In genomic region chrX:153381684-153382532, GRCh38 we compare ENCODE assay signal across 8 cellular contexts. TPM values are rescaled to one million over a fixed set of nuclear protein-coding genes. Genes with fewer than 3 reads are reported as not detected.
DNase-seq lines count a peak whose midpoint lies in the region; ATAC-seq and TF ChIP-seq lines count a peak whose summit lies in the region.

No MANE protein-coding gene starts in this region.

- no peak overlapping the region for H4K8ac ChIP-seq in IMR-90 (ENCODE audit: low read depth in 2 of 2, low read length in 2 of 2)

- H3K27me3 ChIP-seq in IMR-90 (ENCODE audit: control insufficient read depth, insufficient read depth, low read length) (peaks cover 5% of the 10 kb centered on the region), RWPE2 (ENCODE audit: insufficient read depth, poor library complexity, severe bottlenecking) (no peaks in the 10 kb centered on the region), endocrine pancreas (ENCODE audit: control insufficient read depth, insufficient read depth, low read length) (no peaks in the 10 kb centered on the region), neural cell (ENCODE audit: insufficient read depth, low read depth, low read length) (no peaks in the 10 kb centered on the region)

- H3K4me3 ChIP-seq in IMR-90 (ENCODE audit: insufficient read depth, low read depth, low read length) (no peak overlapping the region), RWPE2 (ENCODE audit: severe bottlenecking) (no peak overlapping the region), endocrine pancreas (ENCODE audit: control insufficient read depth, insufficient read depth, low read length) (peak overlapping the region; percentile 15), neural cell (ENCODE audit: low read length) (no peak overlapping the region)

- no peak overlapping the region for H2BK20ac ChIP-seq in IMR-90 (ENCODE audit: low read depth, low read length)

- peak; percentile 19; the same call in 1 of the 2 replicates for TF ChIP-seq RAD21 in IMR-90 (IDR thresholded peaks at IDR 0.05; ENCODE audit: low read length)
- TF ChIP-seq RAD21 in neural cell (conservative IDR thresholded peaks at IDR 0.05), result peak; percentile 61

- H3K14ac ChIP-seq in IMR-90 (replicated peaks; ENCODE audit: low read depth, low read length), result no peak overlapping the region

- H3K36me3 ChIP-seq in IMR-90 (ENCODE audit: control insufficient read depth, insufficient read depth, low read length) (no peaks in the 10 kb centered on the region), RWPE2 (ENCODE audit: low read depth) (no peaks in the 10 kb centered on the region), endocrine pancreas (ENCODE audit: control insufficient read depth, insufficient read depth, low read length) (no peaks in the 10 kb centered on the region), neural cell (ENCODE audit: insufficient read depth, low read length) (no peaks in the 10 kb centered on the region)

- peak; percentile 25 for TF ChIP-seq EP300 in neural cell (conservative IDR thresholded peaks at IDR 0.05; ENCODE audit: poor library complexity, severe bottlenecking)

- H3K9ac ChIP-seq in IMR-90 (ENCODE audit: low read depth, low read length) (no peak overlapping the region), endocrine pancreas (ENCODE audit: control insufficient read depth, insufficient read depth, low read length) (no peak overlapping the region), neural cell (ENCODE audit: low read length) (peak overlapping the region; percentile 44)

- 0 out of 2 replicates have a peak, but pooled peaks have one; percentile 22 for TF ChIP-seq CTCF in IMR-90 (conservative IDR thresholded peaks at IDR 0.05; ENCODE audit: low read depth, low read length)
- no peak for TF ChIP-seq CTCF in RWPE2 (IDR thresholded peaks at IDR 0.05; ENCODE audit: poor library complexity, severe bottlenecking)
- TF ChIP-seq CTCF in neural cell (IDR thresholded peaks at IDR 0.05; ENCODE audit: poor library complexity, severe bottlenecking), result peak; percentile 53

- H4K91ac ChIP-seq in IMR-90 (ENCODE audit: insufficient read depth, low read depth, low read length), result no peak overlapping the region

- DNase-seq in DMS53 (lab: John Stamatoyannopoulos, UW), result peak; percentile 57
- DNase-seq in IMR-90, result peak; percentile 81
- DNase-seq in RWPE2 (ENCODE audit: low spot score), result no peak
- no peak for DNase-seq in UCSD-AML1 (lab: John Stamatoyannopoulos, UW; ENCODE audit: unreplicated experiment)

- H3K9me3 ChIP-seq in IMR-90 (ENCODE audit: control insufficient read depth, insufficient read depth, low read length) (no peaks in the 10 kb centered on the region; the same call in 1 of the 2 replicates), RWPE2 (ENCODE audit: severe bottlenecking) (no peaks in the 10 kb centered on the region), endocrine pancreas (ENCODE audit: control insufficient read depth, low read length) (no peaks in the 10 kb centered on the region), neural cell (ENCODE audit: low read length) (no peaks in the 10 kb centered on the region)

- H2AFZ ChIP-seq in IMR-90 (replicated peaks; ENCODE audit: low read length, poor library complexity) (peak overlapping the region; percentile 68), neural cell (ENCODE audit: low read depth, low read length) (no peak overlapping the region)

- intact Hi-C loops in IMR-90 (cut with micrococcal nuclease), result no loop called here

- H3K4me1 ChIP-seq in IMR-90 (ENCODE audit: control insufficient read depth, insufficient read depth, low read length), result peaks cover 2% of the 10 kb centered on the region; the same call in 1 of the 2 replicates
- H3K4me1 ChIP-seq in RWPE2 (ENCODE audit: insufficient read depth, poor library complexity, severe bottlenecking), result no peaks in the 10 kb centered on the region
- no peaks in the 10 kb centered on the region for H3K4me1 ChIP-seq in endocrine pancreas (ENCODE audit: control insufficient read depth, insufficient read depth, low read length)

- H4K20me1 ChIP-seq in IMR-90 (ENCODE audit: insufficient read depth, low read length) (no peaks in the 10 kb centered on the region), neural cell (ENCODE audit: insufficient read depth) (no peaks in the 10 kb centered on the region)

- in situ Hi-C loops in IMR-90 (cut with MboI; ENCODE audit: low sequenced_read_pairs), result no loop called here

- no peaks in the 10 kb centered on the region for H3K79me2 ChIP-seq in neural cell (replicated peaks; ENCODE audit: insufficient read depth, low read length)

- H2AK5ac ChIP-seq in IMR-90 (ENCODE audit: low read depth, low read length), result no peak overlapping the region

- no peaks in the 10 kb centered on the region for H3K9me2 ChIP-seq in neural cell (ENCODE audit: insufficient read depth, low read length)

- ATAC-seq in IMR-90 (ENCODE audit: low read depth), result peak; percentile 83
- peak; percentile 78 for ATAC-seq in RWPE2 (ENCODE audit: low read depth)
- no peak for ATAC-seq in GM19395 (IDR thresholded peaks at IDR 0.05; ENCODE audit: unreplicated experiment)
- no peak for ATAC-seq in HG02642 (IDR thresholded peaks at IDR 0.05; ENCODE audit: poor library complexity, unreplicated experiment)

- H2BK15ac ChIP-seq in IMR-90 (ENCODE audit: low read depth, low read length), result no peak overlapping the region

- H3K56ac ChIP-seq in IMR-90 (ENCODE audit: extremely low read depth, insufficient read depth, low read length), result no peak overlapping the region

- H3K27ac ChIP-seq in IMR-90 (ENCODE audit: insufficient read depth, low read length) (peak overlapping the region; percentile 71; the same call in 1 of the 2 replicates), RWPE2 (ENCODE audit: poor library complexity, severe bottlenecking) (no peak overlapping the region), neural cell (ENCODE audit: low read length) (peak overlapping the region; percentile 65)

- no peaks in the 10 kb centered on the region for H3K79me1 ChIP-seq in IMR-90 (ENCODE audit: low read depth in 1 of 2, low read length in 2 of 2)

- TF ChIP-seq POLR2A in IMR-90 (IDR thresholded peaks at IDR 0.05; ENCODE audit: low read depth, low read length), result no peak

- H3F3A ChIP-seq in neural cell (ENCODE audit: insufficient read depth, low read length, poor library complexity, severe bottlenecking), result no peaks in the 10 kb centered on the region

- peak overlapping the region; percentile 84 for H2BK5ac ChIP-seq in IMR-90 (ENCODE audit: low read depth, low read length, poor library complexity, severe bottlenecking)

- dilution Hi-C loops in IMR-90 (cut with HindIII; ENCODE audit: low sequenced_read_pairs, unreplicated experiment), result no loop called here

- peak overlapping the region; percentile 34 for H3K4me2 ChIP-seq in IMR-90 (ENCODE audit: low read depth, low read length)
- H3K4me2 ChIP-seq in neural cell (ENCODE audit: low read length), result no peak overlapping the region

- 42% methylated on average over 4 of the region's 12 CpGs; no CpG with 5 or more reads in 1 of the 2 experiments for WGBS in IMR-90 (ENCODE audit: extremely low coverage in 2 of 2, insufficient read length in 1 of 2), 2 experiments

- CTCF ChIA-PET in IMR-90 (lab: Yijun Ruan, JAX), result no interaction called here

- BruUV-seq in IMR-90 (replicated peaks; lab: Mats Ljungman, UMichigan), result no TSS peak

- H3K23ac ChIP-seq in IMR-90 (ENCODE audit: low read depth, low read length), result no peak overlapping the region

- H3K18ac ChIP-seq in IMR-90 (ENCODE audit: low read depth, low read length), result no peak overlapping the region

- no peak overlapping the region for H3K4ac ChIP-seq in IMR-90 (ENCODE audit: low read depth, low read length)

- H2AK9ac ChIP-seq in IMR-90 (replicated peaks; ENCODE audit: low read depth, low read length, poor library complexity), result peak overlapping the region; percentile 25

- H4K5ac ChIP-seq in IMR-90 (ENCODE audit: low read depth, low read length), result no peak overlapping the region

- H3K9me1 ChIP-seq in IMR-90 (ENCODE audit: insufficient read depth, low read length), result no peaks in the 10 kb centered on the region

- POLR2A ChIA-PET in IMR-90 (lab: Charles Lee; ENCODE audit: unreplicated experiment), result no interaction called here

- H2BK120ac ChIP-seq in IMR-90 (ENCODE audit: low read depth, low read length), result no peak overlapping the region

TF ChIP-seq in IMR-90, 13 proteins besides CTCF, POLR2A, EP300 and RAD21:
- TF ChIP-seq MAZ (IDR thresholded peaks at IDR 0.05; ENCODE audit: borderline replicate concordance, low read depth, low read length) (no peak), MXI1 (IDR thresholded peaks at IDR 0.05; ENCODE audit: borderline replicate concordance, low read depth, low read length) (0 out of 2 replicates have a peak, but pooled peaks have one; percentile 36)

TF ChIP-seq in neural cell, 6 proteins besides CTCF, POLR2A, EP300 and RAD21:
- TF ChIP-seq SMC3 (conservative IDR thresholded peaks at IDR 0.05; ENCODE audit: poor library complexity) (peak; percentile 48), EZH2 (IDR thresholded peaks at IDR 0.05; ENCODE audit: borderline replicate concordance, insufficient read depth, low read length, poor library complexity, severe bottlenecking) (no peak), MXI1 (conservative IDR thresholded peaks at IDR 0.05; ENCODE audit: poor library complexity, severe bottlenecking) (peak; percentile 6), TAF1 (IDR thresholded peaks at IDR 0.05; ENCODE audit: low read depth) (no peak)

RNA-seq across cellular contexts. Expression of gene PNMA6E, which starts 19.2 kb away (rescaled TPM):
- not detected in 2 replicates for total RNA-seq in IMR-90 (2012; rRNA removed)
- polyA plus RNA-seq in IMR-90 (2012; rRNA removed) (not detected in 2 replicates), neural cell (not detected in 2 replicates)
- not detected in 2 replicates for polyA plus RNA-seq in IMR-90 (2012; cell fraction: cytosol; rRNA removed)
- not detected in 2 replicates for polyA plus RNA-seq in IMR-90 (2012; cell fraction: nucleus; rRNA removed; ENCODE audit: low replicate concordance)
- polyA minus RNA-seq in neural cell, result not detected in 2 replicates

RNA-seq across cellular contexts. Expression of gene ZFP92, which starts 29.4 kb away (rescaled TPM):
- total RNA-seq in IMR-90 (2012; rRNA removed), result under 0.01 TPM in 2 replicates
- polyA plus RNA-seq in IMR-90 (2012; rRNA removed), result 0.03 and 0.04 TPM in 2 replicates
- polyA plus RNA-seq in IMR-90 (2012; cell fraction: cytosol; rRNA removed), result 0.01 and 0.04 TPM in 2 replicates
- polyA plus RNA-seq in IMR-90 (2012; cell fraction: nucleus; rRNA removed; ENCODE audit: low replicate concordance), result 0.14 and 0.19 TPM in 2 replicates
- polyA plus RNA-seq in neural cell, result 0.06 TPM in 1 of 2 replicates, not detected in the other
- not detected in 2 replicates for polyA minus RNA-seq in neural cell

RNA-seq across cellular contexts. Expression of gene ZNF275, which starts 48.0 kb away (rescaled TPM):
- 6.6 and 8.3 TPM in 2 replicates for total RNA-seq in IMR-90 (2012; rRNA removed)
- polyA plus RNA-seq in IMR-90 (2012; rRNA removed) (9.4 and 9.7 TPM in 2 replicates), neural cell (5.8 and 6.0 TPM in 2 replicates)
- polyA plus RNA-seq in IMR-90 (2012; cell fraction: cytosol; rRNA removed), result 4.1 and 4.8 TPM in 2 replicates
- polyA plus RNA-seq in IMR-90 (2012; cell fraction: nucleus; rRNA removed; ENCODE audit: low replicate concordance), result 15.4 and 28.1 TPM in 2 replicates
- 11.0 and 15.7 TPM in 2 replicates for polyA minus RNA-seq in neural cell

Comparison
In these comparisons a context has a peak if more than half of its experiments do, and no peak if none do; other contexts are left out.
1. DNase-seq: peak in DMS53 (single experiment) and IMR-90 (single experiment); none in RWPE2 (single experiment) and UCSD-AML1 (single experiment).
2. ATAC-seq: peak in IMR-90 (single experiment) and RWPE2 (single experiment); none in GM19395 (single experiment) and HG02642 (single experiment).